In genomic region chr12:98151105-98151504, GRCh38 we compare ENCODE assay signal across 28 cellular contexts.
"Had no signal": no experiment of that assay in that cellular context is flagged by ENCODE, and none has a peak within 500 bp of the region (broad histone marks: within the 10 kb centered on the region; RNA-seq: fewer than 3 reads in every experiment).

No MANE protein-coding gene starts in this region.

- DNase-seq: dermis blood vessel endothelial cell; effector memory CD4-positive, alpha-beta T cell; esophagus squamous epithelium; foreskin melanocyte; glutamatergic neuron; heart right ventricle; hippocampal formation; left cardiac atrium; left lung; mesenchymal stem cell; mucosa of descending colon; naive B cell; right lobe of liver; stimulated activated CD4-positive, alpha-beta T cell treated with anti-CD3 and anti-CD28 coated beads, Interleukin-12 subunit alpha, Interleukin-12 subunit beta, amount 100 ng/mL, for 4 hours; stimulated activated CD4-positive, alpha-beta T cell treated with anti-CD3 and anti-CD28 coated beads, Interleukin-1b, Interleukin-23, amount 100 ng/mL, for 48 hours; stimulated activated CD4-positive, alpha-beta T cell treated with anti-CD3 and anti-CD28 coated beads, Interleukin-4, amount 100 ng/mL, for 24 hours; stimulated activated naive CD4-positive, alpha-beta T cell treated with Interleukin-2 at 50 U/mL for 16 hours; stomach; tibial artery had no signal

- H3K36me3 Mint-ChIP-seq: mesothelial cell of epicardium; naive B cell; natural killer cell treated with Interleukin-12 subunit alpha and Interleukin-12 subunit beta and Interleukin-15 and Interleukin-18, amount 100 ng/mL, for 72 hours; stimulated activated effector memory CD8-positive, alpha-beta T cell treated with anti-CD3 and anti-CD28 coated beads, Interleukin-12 subunit alpha, Interleukin-12 subunit beta, amount 100 ng/mL, for 72 hours; type B pancreatic cell had no signal

- H3K4me3 ChIP-seq: coronary artery, esophagus squamous epithelium, heart right ventricle, left lung, mucosa of descending colon, right lobe of liver, smooth muscle cell, stomach, tibial artery had no signal

- H3K27ac Mint-ChIP-seq: mesothelial cell of epicardium; naive B cell; natural killer cell treated with Interleukin-12 subunit alpha and Interleukin-12 subunit beta and Interleukin-15 and Interleukin-18, amount 100 ng/mL, for 72 hours; progenitor cell of endocrine pancreas; stimulated activated effector memory CD8-positive, alpha-beta T cell treated with anti-CD3 and anti-CD28 coated beads, Interleukin-12 subunit alpha, Interleukin-12 subunit beta, amount 100 ng/mL, for 72 hours; type B pancreatic cell had no signal

- H3K27ac ChIP-seq: coronary artery, esophagus squamous epithelium, heart right ventricle, left lung, parathyroid adenoma, right lobe of liver, stomach, tibial artery had no signal

- H3K9me3 Mint-ChIP-seq: mesothelial cell of epicardium; neural crest cell; stimulated activated effector memory CD8-positive, alpha-beta T cell treated with anti-CD3 and anti-CD28 coated beads, Interleukin-12 subunit alpha, Interleukin-12 subunit beta, amount 100 ng/mL, for 72 hours; type B pancreatic cell had no signal

- H3K9me3 ChIP-seq: esophagus squamous epithelium, heart right ventricle, left lung, mucosa of descending colon, right lobe of liver, stomach, tibial artery had no signal

- H3K4me1 Mint-ChIP-seq: naive B cell; stimulated activated effector memory CD8-positive, alpha-beta T cell treated with anti-CD3 and anti-CD28 coated beads, Interleukin-12 subunit alpha, Interleukin-12 subunit beta, amount 100 ng/mL, for 72 hours had no signal

- H3K4me1 ChIP-seq: esophagus squamous epithelium, left lung, parathyroid adenoma, right lobe of liver, stomach, tibial artery had no signal

- H3K9ac ChIP-seq: parathyroid adenoma had no signal

- H3K27me3 ChIP-seq: esophagus squamous epithelium, heart right ventricle, left lung, right lobe of liver, stomach, tibial artery had no signal

- ATAC-seq: heart right ventricle; left cardiac atrium; left lung; mucosa of descending colon; natural killer cell treated with Interleukin-12 subunit alpha and Interleukin-12 subunit beta and Interleukin-15 and Interleukin-18, amount 100 ng/mL, for 72 hours; right lobe of liver; stimulated activated effector memory CD8-positive, alpha-beta T cell treated with anti-CD3 and anti-CD28 coated beads, Interleukin-12 subunit alpha, Interleukin-12 subunit beta, amount 100 ng/mL, for 72 hours had no signal

- H3K36me3 ChIP-seq: esophagus squamous epithelium, heart right ventricle, left lung, right lobe of liver, stomach, tibial artery had no signal

- H3K4me3 Mint-ChIP-seq: mesothelial cell of epicardium; naive B cell; natural killer cell treated with Interleukin-12 subunit alpha and Interleukin-12 subunit beta and Interleukin-15 and Interleukin-18, amount 100 ng/mL, for 72 hours; neural crest cell; stimulated activated effector memory CD8-positive, alpha-beta T cell treated with anti-CD3 and anti-CD28 coated beads, Interleukin-12 subunit alpha, Interleukin-12 subunit beta, amount 100 ng/mL, for 72 hours; type B pancreatic cell had no signal

- H3K27me3 Mint-ChIP-seq: progenitor cell of endocrine pancreas, type B pancreatic cell had no signal
